Comparison of ENCODE assay signal across 21 cellular contexts in the genomic region with DNA sequence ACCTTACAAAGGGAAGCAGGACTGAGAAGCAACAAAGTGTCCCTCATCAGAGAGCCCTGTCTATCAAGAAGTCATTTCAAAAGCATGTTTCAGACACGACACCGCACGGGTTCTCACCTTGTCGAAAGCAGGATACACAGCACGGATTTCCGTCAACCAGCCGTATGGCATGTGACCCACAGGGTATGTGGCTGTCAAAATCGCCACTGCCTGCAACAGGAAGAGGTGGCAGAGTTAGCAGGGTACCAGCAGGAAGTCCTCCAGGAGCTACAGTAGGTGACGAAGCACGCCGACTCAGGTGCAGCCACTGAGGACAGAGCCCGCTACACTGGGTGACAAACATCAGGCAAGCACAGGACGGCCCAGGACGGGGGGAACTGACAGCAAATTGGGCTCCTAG.
DNase-seq lines count a peak whose midpoint lies in the region; ATAC-seq and TF ChIP-seq lines count a peak whose summit lies in the region.
"Had no signal": no experiment of that assay in that cellular context is flagged by ENCODE, and none has a peak within 500 bp of the region (broad histone marks: within the 10 kb centered on the region; RNA-seq: fewer than 3 reads in every experiment).

No MANE protein-coding gene starts in this region.

- no peaks in the 10 kb centered on the region for H3K9me3 Mint-ChIP-seq in activated naive CD8-positive, alpha-beta T cell treated with anti-CD3 and anti-CD28 coated beads, Interleukin-2, amount 50 U/mL, for 24 hours
- H3K9me3 Mint-ChIP-seq: T-helper 2 cell treated with Interferon-gamma antibody and Interleukin-4, amounts not matched to agents 5 μg/mL and 100 μg/mL, for 36 hours had no signal

- no peak for DNase-seq in activated CD4-positive, CD25-positive, alpha-beta regulatory T cell (lab: John Stamatoyannopoulos, UW)
- DNase-seq in T-helper 17 cell, result no peak
- peak; percentile 7 for DNase-seq in activated naive CD8-positive, alpha-beta T cell treated with anti-CD3 and anti-CD28 coated beads, Interleukin-2, amount 50 U/mL, for 24 hours
- DNase-seq in stimulated activated CD8-positive, alpha-beta memory T cell treated with anti-CD3 and anti-CD28 coated beads, Interleukin-15, amount 100 ng/mL, for 1 hour (ENCODE audit: low read depth), result peak; percentile 7
- no peak for DNase-seq in lower lobe of right lung
- no peak for DNase-seq in DMS153 (lab: John Stamatoyannopoulos, UW)
- DNase-seq: activated CD4-positive, alpha-beta T cell treated with anti-CD3 and anti-CD28 coated beads, Interleukin-2, amount 50 U/mL, for 1 hour; amygdala; COR-L47; KBM-7; mesenchymal stem cell; NCI-H1105 treated with DMSO at 0.1 percent for 48 hours; right lobe of liver; Right ventricle myocardium superior had no signal

- no peak overlapping the region for H3K4me3 Mint-ChIP-seq in T-helper 17 cell
- no peak overlapping the region for H3K4me3 Mint-ChIP-seq in activated naive CD8-positive, alpha-beta T cell treated with anti-CD3 and anti-CD28 coated beads, Interleukin-2, amount 50 U/mL, for 24 hours
- H3K4me3 Mint-ChIP-seq: T-helper 2 cell treated with Interferon-gamma antibody and Interleukin-4, amounts not matched to agents 5 μg/mL and 100 μg/mL, for 36 hours had no signal

- H3K9me3 ChIP-seq in T-helper 17 cell (ENCODE audit: control insufficient read depth, low read length, poor library complexity, severe bottlenecking), result no peaks in the 10 kb centered on the region
- no peaks in the 10 kb centered on the region for H3K9me3 ChIP-seq in lower lobe of right lung
- H3K9me3 ChIP-seq: gastroesophageal sphincter, neutrophil, right lobe of liver had no signal

- H3K27me3 Mint-ChIP-seq in T-helper 17 cell, result no peaks in the 10 kb centered on the region
- H3K27me3 Mint-ChIP-seq in activated naive CD8-positive, alpha-beta T cell treated with anti-CD3 and anti-CD28 coated beads, Interleukin-2, amount 50 U/mL, for 24 hours, result no peaks in the 10 kb centered on the region

- peaks cover 9% of the 10 kb centered on the region for H3K36me3 Mint-ChIP-seq in T-helper 17 cell (ENCODE audit: low read depth)
- H3K36me3 Mint-ChIP-seq in activated naive CD8-positive, alpha-beta T cell treated with anti-CD3 and anti-CD28 coated beads, Interleukin-2, amount 50 U/mL, for 24 hours (ENCODE audit: low read depth), result peaks cover 34% of the 10 kb centered on the region

- ATAC-seq in activated CD4-positive, CD25-positive, alpha-beta regulatory T cell treated with anti-CD3 and anti-CD28 coated beads, Interleukin-2, amount 50 U/mL, for 24 hours, result peak; percentile 41 to 43
- ATAC-seq in T-helper 17 cell (no peak), lower lobe of right lung (no peak), GM21526 (IDR thresholded peaks at IDR 0.05; ENCODE audit: low FRiP score, unreplicated experiment) (no peak)
- ATAC-seq in activated naive CD8-positive, alpha-beta T cell treated with anti-CD3 and anti-CD28 coated beads, Interleukin-2, amount 50 U/mL, for 24 hours, result peak; percentile 55
- ATAC-seq: gastroesophageal sphincter had no signal

- intact Hi-C loops in lower lobe of right lung (cut with DNase I), result no loop called here

- H3K27me3 ChIP-seq in lower lobe of right lung (ENCODE audit: low read depth), result no peaks in the 10 kb centered on the region
- H3K27me3 ChIP-seq: gastroesophageal sphincter, neutrophil, right lobe of liver had no signal

- peak overlapping the region; percentile 85 for H3K27ac Mint-ChIP-seq in T-helper 17 cell
- H3K27ac Mint-ChIP-seq in activated naive CD8-positive, alpha-beta T cell treated with anti-CD3 and anti-CD28 coated beads, Interleukin-2, amount 50 U/mL, for 24 hours, result peak overlapping the region; percentile 61
- H3K27ac Mint-ChIP-seq: T-helper 2 cell treated with Interferon-gamma antibody and Interleukin-4, amounts not matched to agents 5 μg/mL and 100 μg/mL, for 36 hours had no signal

- H3K4me1 ChIP-seq in lower lobe of right lung, result no peaks in the 10 kb centered on the region

- H3K4me1 Mint-ChIP-seq in T-helper 17 cell, result peaks cover 7% of the 10 kb centered on the region
- H3K4me1 Mint-ChIP-seq in activated naive CD8-positive, alpha-beta T cell treated with anti-CD3 and anti-CD28 coated beads, Interleukin-2, amount 50 U/mL, for 24 hours, result peaks cover 32% of the 10 kb centered on the region

- no peak overlapping the region for H3K4me3 ChIP-seq in lower lobe of right lung
- H3K4me3 ChIP-seq: gastroesophageal sphincter, right lobe of liver had no signal

- no peak for TF ChIP-seq CTCF in lower lobe of right lung (IDR thresholded peaks at IDR 0.05)

- H3K36me3 ChIP-seq in lower lobe of right lung, result peaks cover 60% of the 10 kb centered on the region
- H3K36me3 ChIP-seq: neutrophil had no signal

- H3K27ac ChIP-seq in lower lobe of right lung, result no peak overlapping the region
- H3K27ac ChIP-seq: 22Rv1, gastroesophageal sphincter, HL-60, neutrophil, right lobe of liver had no signal

Comparison
In these comparisons a context has a peak if more than half of its experiments do, and no peak if none do; other contexts are left out.
1. ATAC-seq: peak in activated CD4-positive, CD25-positive, alpha-beta regulatory T cell treated with anti-CD3 and anti-CD28 coated beads, Interleukin-2, amount 50 U/mL, for 24 hours (2 of 2) and activated naive CD8-positive, alpha-beta T cell treated with anti-CD3 and anti-CD28 coated beads, Interleukin-2, amount 50 U/mL, for 24 hours (single experiment); none in T-helper 17 cell (single experiment), lower lobe of right lung (0 of 2) and GM21526 (single experiment).
2. DNase-seq: peak in activated naive CD8-positive, alpha-beta T cell treated with anti-CD3 and anti-CD28 coated beads, Interleukin-2, amount 50 U/mL, for 24 hours (single experiment) and stimulated activated CD8-positive, alpha-beta memory T cell treated with anti-CD3 and anti-CD28 coated beads, Interleukin-15, amount 100 ng/mL, for 1 hour (single experiment); none in activated CD4-positive, CD25-positive, alpha-beta regulatory T cell (0 of 4), T-helper 17 cell (0 of 3), lower lobe of right lung (single experiment) and DMS153 (single experiment).